In genomic region chr4:147714575-147715401, GRCh38 we compare ENCODE assay signal across 12 cellular contexts. TPM values are rescaled to one million over a fixed set of nuclear protein-coding genes. Genes with fewer than 3 reads are reported as not detected.
DNase-seq lines count a peak whose midpoint lies in the region; ATAC-seq, FAIRE-seq and TF ChIP-seq lines count a peak whose summit lies in the region.
"Had no signal": no experiment of that assay in that cellular context is flagged by ENCODE, and none has a peak within 500 bp of the region (broad histone marks: within the 10 kb centered on the region; RNA-seq: fewer than 3 reads in every experiment).

No MANE protein-coding gene starts in this region.

- no peaks in the 10 kb centered on the region for H3K36me3 ChIP-seq in PC-9 (ENCODE audit: low read depth)
- H3K36me3 ChIP-seq in esophagus muscularis mucosa: no peaks in the 10 kb centered on the region
- no peaks in the 10 kb centered on the region for H3K36me3 ChIP-seq in pancreas
- H3K36me3 ChIP-seq: spleen had no signal

- H3K27me3 Mint-ChIP-seq in activated T-cell treated with anti-CD3 and anti-CD28 coated beads, Interleukin-2, amount 50 U/mL, for 4 hours (ENCODE audit: low read depth): peaks cover 3% of the 10 kb centered on the region

- H3F3A ChIP-seq in PC-9 (ENCODE audit: insufficient read depth, low read depth): peaks cover 9% of the 10 kb centered on the region

- H3K4me1 ChIP-seq in PC-9 (replicated peaks; ENCODE audit: insufficient read depth) (peaks cover 21% of the 10 kb centered on the region), esophagus muscularis mucosa (peaks cover 4 to 15% (median 9%) of the 10 kb centered on the region in 4 donors), pancreas (no peaks in the 10 kb centered on the region)
- H3K4me1 ChIP-seq: spleen had no signal

- 89% methylated on average over 8 of the region's 8 CpGs for WGBS in esophagus muscularis mucosa
- WGBS in pancreas, 2 donors: 86 to 93% methylated on average over 8 of the region's 8 CpGs

- FAIRE-seq in pancreas (lab: Jason Lieb, UNC): peak; percentile 9

- no peaks in the 10 kb centered on the region for H3K27me3 ChIP-seq in PC-9 (ENCODE audit: insufficient read depth, low read depth)
- no peaks in the 10 kb centered on the region for H3K27me3 ChIP-seq in esophagus muscularis mucosa
- no peaks in the 10 kb centered on the region for H3K27me3 ChIP-seq in pancreas
- H3K27me3 ChIP-seq: spleen had no signal

- H3K79me2 ChIP-seq in PC-9 (ENCODE audit: low read depth): no peaks in the 10 kb centered on the region

- intact Hi-C loops in PC-9 (cut with micrococcal nuclease; ENCODE audit: unreplicated experiment): loop anchor here (1.0 to 2.0 kb wide), 2 partner anchors 72 to 117 kb away; no protein-coding TSS in a partner anchor
- intact Hi-C loops in esophagus muscularis mucosa (cut with DNase I): no loop called here
- intact Hi-C loops in pancreas (cut with DNase I): no loop called here

- H3K4me3 ChIP-seq in AG10803 (ENCODE audit: low read length): no peak overlapping the region; the same call in 1 of the 2 replicates
- H3K4me3 ChIP-seq in PC-9: peak overlapping the region; percentile 39; the same call in 1 of the 2 replicates
- H3K4me3 ChIP-seq in esophagus muscularis mucosa: no peak overlapping the region
- H3K4me3 ChIP-seq in pancreas: no peak overlapping the region
- H3K4me3 ChIP-seq: spleen had no signal

- TF ChIP-seq EP300 in esophagus muscularis mucosa (IDR thresholded peaks at IDR 0.05): no peak

- no peaks in the 10 kb centered on the region for H3K36me3 Mint-ChIP-seq in activated T-cell treated with anti-CD3 and anti-CD28 coated beads, Interleukin-2, amount 50 U/mL, for 4 hours (ENCODE audit: insufficient read depth)
- H3K36me3 Mint-ChIP-seq: CD14-positive monocyte had no signal

- H3K9me3 Mint-ChIP-seq in activated T-cell treated with anti-CD3 and anti-CD28 coated beads, Interleukin-2, amount 50 U/mL, for 4 hours: no peaks in the 10 kb centered on the region
- H3K9me3 Mint-ChIP-seq: CD14-positive monocyte had no signal

- H3K27ac ChIP-seq in PC-9 (peak overlapping the region; percentile 64), esophagus muscularis mucosa (replicated peaks in 1 of 4) (peak overlapping the region in 2 of 4 donors; percentile 23 to 24), pancreas (no peak overlapping the region)
- H3K27ac ChIP-seq: spleen had no signal

- no peaks in the 10 kb centered on the region for H3K9me3 ChIP-seq in PC-9 (ENCODE audit: insufficient read depth, low read depth)
- H3K9me3 ChIP-seq in esophagus muscularis mucosa: no peaks in the 10 kb centered on the region
- H3K9me3 ChIP-seq in pancreas: no peaks in the 10 kb centered on the region
- H3K9me3 ChIP-seq: spleen had no signal

- H3K4me1 Mint-ChIP-seq in activated T-cell treated with anti-CD3 and anti-CD28 coated beads, Interleukin-2, amount 50 U/mL, for 4 hours (ENCODE audit: low read depth): no peaks in the 10 kb centered on the region
- H3K4me1 Mint-ChIP-seq: CD14-positive monocyte had no signal

- TF ChIP-seq CTCF in AG10803 (conservative IDR thresholded peaks at IDR 0.05; ENCODE audit: low read length): no peak
- no peak for TF ChIP-seq CTCF in PC-9 (conservative IDR thresholded peaks at IDR 0.05)
- no peak for TF ChIP-seq CTCF in esophagus muscularis mucosa (IDR thresholded peaks at IDR 0.05)
- no peak for TF ChIP-seq CTCF in pancreas (IDR thresholded peaks at IDR 0.05)

- TF ChIP-seq POLR2A in esophagus muscularis mucosa (IDR thresholded peaks at IDR 0.05; ENCODE audit: low read depth): no peak

- no TSS peak for BruUV-seq in PC-9 (replicated peaks; lab: Mats Ljungman, UMichigan)

- no peaks in the 10 kb centered on the region for H3K9me2 ChIP-seq in PC-9 (ENCODE audit: insufficient read depth)

- H3K4me3 Mint-ChIP-seq in activated T-cell treated with anti-CD3 and anti-CD28 coated beads, Interleukin-2, amount 50 U/mL, for 4 hours: no peak overlapping the region
- H3K4me3 Mint-ChIP-seq: CD14-positive monocyte had no signal

- POLR2A ChIA-PET in PC-9 (lab: Charles Lee; ENCODE audit: unreplicated experiment): no interaction called here

- no peaks in the 10 kb centered on the region for H4K20me1 ChIP-seq in PC-9 (ENCODE audit: insufficient read depth)

- peak in 2 of 4 donors; percentile 26 to 66 for ATAC-seq in pancreas
- no peak for ATAC-seq in GM21723 (IDR thresholded peaks at IDR 0.05; ENCODE audit: unreplicated experiment)
- ATAC-seq in activated T-cell treated with anti-CD3 and anti-CD28 coated beads, Interleukin-2, amount 50 U/mL, for 4 hours: no peak

- peak overlapping the region; percentile 67 for H3K4me2 ChIP-seq in PC-9

- DNase-seq in AG10803 (ENCODE audit: low read depth): peak; percentile 95
- peak; percentile 58 to 92 for DNase-seq in PC-9
- DNase-seq in esophagus muscularis mucosa (ENCODE audit: extremely low spot score): peak; percentile 84
- no peak for DNase-seq in pancreas
- no peak for DNase-seq in SKM-1 (lab: John Stamatoyannopoulos, UW; ENCODE audit: unreplicated experiment)
- no peak for DNase-seq in DMS79 treated with DMSO at 0.1 percent for 48 hours (lab: John Stamatoyannopoulos, UW)
- DNase-seq in activated T-cell treated with anti-CD3 and anti-CD28 coated beads, Interleukin-2, amount 50 U/mL, for 4 hours: no peak
- DNase-seq: caudate nucleus, hypothalamus, spleen had no signal

- no peak overlapping the region for H2AFZ ChIP-seq in PC-9

- CTCF ChIA-PET in PC-9 (lab: Charles Lee): interaction anchor here (1.0 kb wide), 1 partner anchor 152 kb away, joined by 7 read pairs; no protein-coding TSS in a partner anchor

RNA-seq across cellular contexts. Expression of gene ARHGAP10, which starts 17.1 kb away (rescaled TPM):
- total RNA-seq in PC-9 (2021): 21.7 and 27.5 TPM in 2 replicates
- 100 to 1,000 TPM; 186 to 296 (median 192) TPM for total RNA-seq in esophagus muscularis mucosa
- total RNA-seq in pancreas: 10 to 100 TPM in 2 of 6 donors, 1 to 10 TPM in 4; 6.6 to 14.8 (median 9.8) TPM
- polyA plus RNA-seq in pancreas: 1 to 10 TPM; 6.3 to 6.5 TPM
- 1 to 10 TPM; 4.3 to 5.9 (median 5.3) TPM for total RNA-seq in activated T-cell treated with anti-CD3 and anti-CD28 coated beads, Interleukin-2, amount 50 U/mL, for 4 hours

RNA-seq across cellular contexts. Expression of gene PRMT9, which starts 30.8 kb away (rescaled TPM):
- 8.4 and 9.0 TPM in 2 replicates for total RNA-seq in PC-9 (2021)
- 1 to 10 TPM; 4.1 to 7.5 (median 6.4) TPM for total RNA-seq in esophagus muscularis mucosa
- total RNA-seq in pancreas: 1 to 10 TPM; 3.1 to 5.1 (median 3.8) TPM
- polyA plus RNA-seq in pancreas: 1 to 10 TPM; 4.2 to 6.4 TPM
- 1 to 10 TPM; 4.7 to 5.0 (median 5.0) TPM for total RNA-seq in activated T-cell treated with anti-CD3 and anti-CD28 coated beads, Interleukin-2, amount 50 U/mL, for 4 hours

Comparison
In these comparisons a context has a peak if more than half of its experiments do, and no peak if none do; other contexts are left out.
1. DNase-seq: peak in AG10803 (single experiment), PC-9 (2 of 2) and esophagus muscularis mucosa (single experiment); none in pancreas (0 of 6), SKM-1 (single experiment), DMS79 treated with DMSO at 0.1 percent for 48 hours (single experiment) and activated T-cell treated with anti-CD3 and anti-CD28 coated beads, Interleukin-2, amount 50 U/mL, for 4 hours (single experiment).